In genomic region chr11:122692444-122692843, GRCh38 we compare ENCODE assay signal across 14 cellular contexts. TPM values are rescaled to one million over a fixed set of nuclear protein-coding genes. Genes with fewer than 3 reads are reported as not detected.
DNase-seq lines count a peak whose midpoint lies in the region; ATAC-seq and TF ChIP-seq lines count a peak whose summit lies in the region.
"Had no signal": no experiment of that assay in that cellular context is flagged by ENCODE, and none has a peak within 500 bp of the region (broad histone marks: within the 10 kb centered on the region; RNA-seq: fewer than 3 reads in every experiment).

No MANE protein-coding gene starts in this region.

- peaks cover 3% of the 10 kb centered on the region for H3K9me3 Mint-ChIP-seq in stimulated activated naive CD8-positive, alpha-beta T cell treated with anti-CD3 and anti-CD28 coated beads, Interleukin-15, Interleukin-2, amounts not matched to agents 100 ng/mL and 50 ng/mL, for 24 hours
- H3K9me3 Mint-ChIP-seq in activated naive CD8-positive, alpha-beta T cell treated with anti-CD3 and anti-CD28 coated beads for 36 hours: peaks cover 2% of the 10 kb centered on the region
- H3K9me3 Mint-ChIP-seq in nephron progenitor cell: no peaks in the 10 kb centered on the region

- DNase-seq in stimulated activated naive CD8-positive, alpha-beta T cell treated with anti-CD3 and anti-CD28 coated beads, Interleukin-15, Interleukin-2, amounts not matched to agents 100 U/mL and 50 U/mL, for 24 hours: no peak
- no peak for DNase-seq in activated naive CD8-positive, alpha-beta T cell treated with anti-CD3 and anti-CD28 coated beads for 36 hours
- DNase-seq in mesenchymal stem cell (no peak), MG63 (no peak), nephron progenitor cell (no peak), NCI-H1105 treated with DMSO at 0.1 percent for 48 hours (lab: John Stamatoyannopoulos, UW) (no peak)
- DNase-seq in activated CD8-positive, alpha-beta memory T cell treated with anti-CD3 and anti-CD28 coated beads, Interleukin-2, amount 50 U/mL, for 4 hours: no peak
- DNase-seq: DMS53; NCI-H1105; stimulated activated naive CD4-positive, alpha-beta T cell had no signal

- ATAC-seq in stimulated activated naive CD8-positive, alpha-beta T cell treated with anti-CD3 and anti-CD28 coated beads, Interleukin-15, Interleukin-2, amounts not matched to agents 100 U/mL and 50 U/mL, for 24 hours: no peak
- ATAC-seq: left lobe of liver had no signal

- WGBS in mesenchymal stem cell: 77% methylated on average over 6 of the region's 6 CpGs

- H2AK5ac ChIP-seq in mesenchymal stem cell (ENCODE audit: low read length, severe bottlenecking): peak overlapping the region; percentile 66

- peak overlapping the region; percentile 85 for H3K9ac ChIP-seq in mesenchymal stem cell (ENCODE audit: low read length)

- no peak for TF ChIP-seq CTCF in nephron progenitor cell (IDR thresholded peaks at IDR 0.05)

- H2AFZ ChIP-seq in mesenchymal stem cell (ENCODE audit: low read depth, low read length): no peak overlapping the region

- H3K4me3 Mint-ChIP-seq in stimulated activated naive CD8-positive, alpha-beta T cell treated with anti-CD3 and anti-CD28 coated beads, Interleukin-15, Interleukin-2, amounts not matched to agents 100 ng/mL and 50 ng/mL, for 24 hours: peak overlapping the region; percentile 10
- no peak overlapping the region for H3K4me3 Mint-ChIP-seq in activated naive CD8-positive, alpha-beta T cell treated with anti-CD3 and anti-CD28 coated beads for 36 hours
- no peak overlapping the region for H3K4me3 Mint-ChIP-seq in nephron progenitor cell

- no peak overlapping the region for H3K4me3 ChIP-seq in mesenchymal stem cell (ENCODE audit: insufficient read depth in 1 of 2, low read depth in 1 of 2, low read length in 2 of 2)
- no peak overlapping the region for H3K4me3 ChIP-seq in MG63
- H3K4me3 ChIP-seq: coronary artery, SJSA1 had no signal

- peaks cover 14% of the 10 kb centered on the region for H3K4me1 ChIP-seq in mesenchymal stem cell (ENCODE audit: control insufficient read depth, insufficient read depth, low read depth, low read length)
- H3K4me1 ChIP-seq: SJSA1 had no signal

- peaks cover 5% of the 10 kb centered on the region for H3K79me1 ChIP-seq in mesenchymal stem cell (replicated peaks; ENCODE audit: low read length, poor library complexity, severe bottlenecking)

- H2BK120ac ChIP-seq in mesenchymal stem cell (ENCODE audit: low read depth, low read length): no peak overlapping the region

- peak overlapping the region; percentile 69 for H3K27ac ChIP-seq in mesenchymal stem cell (ENCODE audit: low read length, poor library complexity, severe bottlenecking)
- H3K27ac ChIP-seq: SJSA1 had no signal

- no peaks in the 10 kb centered on the region for H3K27me3 Mint-ChIP-seq in stimulated activated naive CD8-positive, alpha-beta T cell treated with anti-CD3 and anti-CD28 coated beads, Interleukin-15, Interleukin-2, amounts not matched to agents 100 ng/mL and 50 ng/mL, for 24 hours
- no peaks in the 10 kb centered on the region for H3K27me3 Mint-ChIP-seq in activated naive CD8-positive, alpha-beta T cell treated with anti-CD3 and anti-CD28 coated beads for 36 hours
- H3K27me3 Mint-ChIP-seq in nephron progenitor cell (ENCODE audit: low read depth, poor library complexity): peaks cover 8% of the 10 kb centered on the region

- H3K9me3 ChIP-seq in mesenchymal stem cell (ENCODE audit: control insufficient read depth, low read length): no peaks in the 10 kb centered on the region
- no peaks in the 10 kb centered on the region for H3K9me3 ChIP-seq in MG63
- H3K9me3 ChIP-seq: SJSA1 had no signal

- H3K23ac ChIP-seq in mesenchymal stem cell (ENCODE audit: low read length in 2 of 2): no peak overlapping the region

- peak overlapping the region in 1 of 2 experiments; percentile 28 for H3K14ac ChIP-seq in mesenchymal stem cell (ENCODE audit: low read length in 2 of 2)

- H4K91ac ChIP-seq in mesenchymal stem cell (ENCODE audit: low read length): no peak overlapping the region

- H2BK5ac ChIP-seq in mesenchymal stem cell (ENCODE audit: low read depth, low read length, poor library complexity, severe bottlenecking): no peak overlapping the region

- no peak overlapping the region for H2BK15ac ChIP-seq in mesenchymal stem cell (ENCODE audit: low read depth, poor library complexity, severe bottlenecking)

- no peak overlapping the region for H4K8ac ChIP-seq in mesenchymal stem cell (ENCODE audit: low read length)

- H2BK12ac ChIP-seq in mesenchymal stem cell (ENCODE audit: low read length in 2 of 2): peak overlapping the region; percentile 37 to 67

- H3K4me2 ChIP-seq in mesenchymal stem cell (ENCODE audit: low read length, poor library complexity, severe bottlenecking): no peak overlapping the region

- H3K27ac Mint-ChIP-seq in stimulated activated naive CD8-positive, alpha-beta T cell treated with anti-CD3 and anti-CD28 coated beads, Interleukin-15, Interleukin-2, amounts not matched to agents 100 ng/mL and 50 ng/mL, for 24 hours: peak overlapping the region; percentile 86
- H3K27ac Mint-ChIP-seq in activated naive CD8-positive, alpha-beta T cell treated with anti-CD3 and anti-CD28 coated beads for 36 hours: peak overlapping the region; percentile 44
- no peak overlapping the region for H3K27ac Mint-ChIP-seq in nephron progenitor cell

- H3K27me3 ChIP-seq in mesenchymal stem cell (ENCODE audit: control insufficient read depth in 1 of 2, insufficient read depth in 1 of 2, low read length in 2 of 2): no peaks in the 10 kb centered on the region
- no peaks in the 10 kb centered on the region for H3K27me3 ChIP-seq in MG63
- H3K27me3 ChIP-seq: SJSA1 had no signal

- peaks cover 87% of the 10 kb centered on the region for H3K4me1 Mint-ChIP-seq in stimulated activated naive CD8-positive, alpha-beta T cell treated with anti-CD3 and anti-CD28 coated beads, Interleukin-15, Interleukin-2, amounts not matched to agents 100 ng/mL and 50 ng/mL, for 24 hours (ENCODE audit: low read depth)
- H3K4me1 Mint-ChIP-seq in activated naive CD8-positive, alpha-beta T cell treated with anti-CD3 and anti-CD28 coated beads for 36 hours: peaks cover 80% of the 10 kb centered on the region
- H3K4me1 Mint-ChIP-seq in nephron progenitor cell: peaks cover 32% of the 10 kb centered on the region

- peaks cover 26% of the 10 kb centered on the region for H3K36me3 Mint-ChIP-seq in stimulated activated naive CD8-positive, alpha-beta T cell treated with anti-CD3 and anti-CD28 coated beads, Interleukin-15, Interleukin-2, amounts not matched to agents 100 ng/mL and 50 ng/mL, for 24 hours (ENCODE audit: low read depth)
- H3K36me3 Mint-ChIP-seq in activated naive CD8-positive, alpha-beta T cell treated with anti-CD3 and anti-CD28 coated beads for 36 hours: peaks cover 20% of the 10 kb centered on the region
- peaks cover 5% of the 10 kb centered on the region for H3K36me3 Mint-ChIP-seq in nephron progenitor cell (ENCODE audit: low read depth)

- peaks cover 2 to 6% of the 10 kb centered on the region in 2 experiments for H3K36me3 ChIP-seq in mesenchymal stem cell (ENCODE audit: control insufficient read depth in 1 of 2, insufficient read depth in 2 of 2, low read depth in 1 of 2, low read length in 2 of 2)
- H3K36me3 ChIP-seq in MG63: no peaks in the 10 kb centered on the region; the same call in 1 of the 2 replicates
- H3K36me3 ChIP-seq: SJSA1 had no signal

- H3K18ac ChIP-seq in mesenchymal stem cell (ENCODE audit: low read depth in 1 of 2, low read length in 2 of 2): peak overlapping the region in 1 of 2 experiments; percentile 77

- H3K4ac ChIP-seq in mesenchymal stem cell (ENCODE audit: low read depth in 1 of 2, low read length in 2 of 2): peak overlapping the region in 1 of 2 experiments; percentile 59

RNA-seq across cellular contexts. Expression of gene UBASH3B, which starts 36.9 kb away (rescaled TPM):
- 10 to 100 TPM; 28.2 to 30.6 TPM for total RNA-seq in activated naive CD8-positive, alpha-beta T cell treated with anti-CD3 and anti-CD28 coated beads for 36 hours
- 23.3 TPM for polyA plus RNA-seq in mesenchymal stem cell (2013, experiment 1 of 2)
- 25.0 TPM for polyA plus RNA-seq in mesenchymal stem cell (2013, experiment 2 of 2)
- total RNA-seq in MG63 (2014; rRNA removed; shearing (Covaris generic); ENCODE audit: low replicate concordance): 9.4 and 16.4 TPM in 2 replicates
